ENCODE assay signal across 9 cellular contexts in genomic region chr4:83320548-83320947, GRCh38. TPM values are rescaled to one million over a fixed set of nuclear protein-coding genes. Genes with fewer than 3 reads are reported as not detected.
DNase-seq lines count a peak whose midpoint lies in the region; ATAC-seq and TF ChIP-seq lines count a peak whose summit lies in the region.
"Had no signal": no experiment of that assay in that cellular context is flagged by ENCODE, and none has a peak within 500 bp of the region (broad histone marks: within the 10 kb centered on the region; RNA-seq: fewer than 3 reads in every experiment).

No MANE protein-coding gene starts in this region.

- DNase-seq in EH (ENCODE audit: low read depth) (peak; percentile 78), OCI-M1 (lab: John Stamatoyannopoulos, UW) (peak; percentile 14), endothelial cell (ENCODE audit: low spot score) (peak; percentile 49), OCI-LY7 (ENCODE audit: low spot score) (no peak), DMS 273 (lab: John Stamatoyannopoulos, UW; ENCODE audit: unreplicated experiment) (no peak)
- peak; percentile 78 for DNase-seq in natural killer cell treated with Interleukin-12 subunit alpha and Interleukin-12 subunit beta and Interleukin-15 and Interleukin-18, amount 100 ng/mL, for 72 hours (ENCODE audit: low spot score)

- intact Hi-C loops in OCI-LY7 (cut with micrococcal nuclease; ENCODE audit: unreplicated experiment) = no loop called here

- no peaks in the 10 kb centered on the region for H3K9me3 Mint-ChIP-seq in endothelial cell (ENCODE audit: unreplicated experiment)
- H3K9me3 Mint-ChIP-seq in natural killer cell treated with Interleukin-12 subunit alpha and Interleukin-12 subunit beta and Interleukin-15 and Interleukin-18, amount 100 ng/mL, for 72 hours = no peaks in the 10 kb centered on the region

- no peak for TF ChIP-seq CTCF in endothelial cell (IDR thresholded peaks at IDR 0.05; ENCODE audit: unreplicated experiment)
- TF ChIP-seq CTCF in OCI-LY7 (conservative IDR thresholded peaks at IDR 0.05; ENCODE audit: low read length) = no peak

- H2AFZ ChIP-seq in OCI-LY7 (ENCODE audit: low read length) = no peak overlapping the region

- H3K4me2 ChIP-seq in OCI-LY7 (ENCODE audit: low read length) = no peak overlapping the region

- peak; percentile 94 to 95 for ATAC-seq in natural killer cell treated with Interleukin-12 subunit alpha and Interleukin-12 subunit beta and Interleukin-15 and Interleukin-18, amount 100 ng/mL, for 72 hours
- ATAC-seq in GM19324 (IDR thresholded peaks at IDR 0.05; ENCODE audit: low FRiP score, unreplicated experiment) (no peak), HG02885 (IDR thresholded peaks at IDR 0.05; ENCODE audit: poor library complexity, unreplicated experiment) (no peak)

- peaks cover 33% of the 10 kb centered on the region for H3K4me1 Mint-ChIP-seq in endothelial cell (ENCODE audit: unreplicated experiment)
- H3K4me1 Mint-ChIP-seq in natural killer cell treated with Interleukin-12 subunit alpha and Interleukin-12 subunit beta and Interleukin-15 and Interleukin-18, amount 100 ng/mL, for 72 hours (ENCODE audit: low read depth in 2 of 2) = peaks cover 8 to 9% of the 10 kb centered on the region in 2 donors

- no peak overlapping the region for H3K4me3 Mint-ChIP-seq in endothelial cell (ENCODE audit: unreplicated experiment)
- peak overlapping the region; percentile 62 for H3K4me3 Mint-ChIP-seq in natural killer cell treated with Interleukin-12 subunit alpha and Interleukin-12 subunit beta and Interleukin-15 and Interleukin-18, amount 100 ng/mL, for 72 hours

- no peak overlapping the region for H3K4me3 ChIP-seq in OCI-LY7 (ENCODE audit: low read depth, low read length, poor library complexity, severe bottlenecking)
- H3K4me3 ChIP-seq: breast epithelium had no signal

- peaks cover 28% of the 10 kb centered on the region for H3K36me3 Mint-ChIP-seq in endothelial cell (ENCODE audit: low read depth, unreplicated experiment)
- H3K36me3 Mint-ChIP-seq in natural killer cell treated with Interleukin-12 subunit alpha and Interleukin-12 subunit beta and Interleukin-15 and Interleukin-18, amount 100 ng/mL, for 72 hours = no peaks in the 10 kb centered on the region

- H4K20me1 ChIP-seq in OCI-LY7 (ENCODE audit: insufficient read depth, low read length) = no peaks in the 10 kb centered on the region

- no peak overlapping the region for H3K27ac ChIP-seq in OCI-LY7 (ENCODE audit: low read depth, low read length, poor library complexity, severe bottlenecking)
- H3K27ac ChIP-seq: breast epithelium had no signal

- H3K9me2 ChIP-seq in OCI-LY7 (ENCODE audit: insufficient read depth, low read length) = no peaks in the 10 kb centered on the region

- H3K79me2 ChIP-seq in OCI-LY7 (ENCODE audit: insufficient read depth, low read depth, low read length) = no peaks in the 10 kb centered on the region

- H3K27ac Mint-ChIP-seq in endothelial cell (ENCODE audit: unreplicated experiment) = peak overlapping the region; percentile 94
- peak overlapping the region; percentile 76 to 77 for H3K27ac Mint-ChIP-seq in natural killer cell treated with Interleukin-12 subunit alpha and Interleukin-12 subunit beta and Interleukin-15 and Interleukin-18, amount 100 ng/mL, for 72 hours

- no peaks in the 10 kb centered on the region for H3K36me3 ChIP-seq in OCI-LY7 (ENCODE audit: insufficient read depth, low read length)
- H3K36me3 ChIP-seq: breast epithelium had no signal

- peaks cover 5% of the 10 kb centered on the region for H3K27me3 Mint-ChIP-seq in endothelial cell (ENCODE audit: unreplicated experiment)
- H3K27me3 Mint-ChIP-seq in natural killer cell treated with Interleukin-12 subunit alpha and Interleukin-12 subunit beta and Interleukin-15 and Interleukin-18, amount 100 ng/mL, for 72 hours = peaks cover 0 to 10% of the 10 kb centered on the region in 2 donors

- BruUV-seq in OCI-LY7 (replicated peaks; lab: Mats Ljungman, UMichigan) = no TSS peak

- CTCF ChIA-PET in OCI-LY7 (lab: Charles Lee; ENCODE audit: unreplicated experiment) = interaction anchor here (0.6 kb wide), 1 partner anchor 1581 kb away, joined by 4 read pairs; no protein-coding TSS in a partner anchor

- no peaks in the 10 kb centered on the region for H3K4me1 ChIP-seq in OCI-LY7 (ENCODE audit: insufficient read depth, low read length, poor library complexity, severe bottlenecking)
- H3K4me1 ChIP-seq: breast epithelium had no signal

- POLR2A ChIA-PET in OCI-LY7 (lab: Charles Lee) = interaction anchor here (0.6 kb wide), 2 partner anchors 370 to 563 kb away, joined by 3 to 4 read pairs; no protein-coding TSS in a partner anchor

- no peaks in the 10 kb centered on the region for H3K9me3 ChIP-seq in OCI-LY7 (ENCODE audit: low read length)
- H3K9me3 ChIP-seq: breast epithelium had no signal

RNA-seq across cellular contexts. Expression of gene HPSE, which starts 14.1 kb away (rescaled TPM):
- total RNA-seq in endothelial cell (ENCODE audit: unreplicated experiment) (41.0 TPM), OCI-LY7 (2022) (2.4 and 3.0 TPM in 2 replicates)
- total RNA-seq in natural killer cell treated with Interleukin-12 subunit alpha and Interleukin-12 subunit beta and Interleukin-15 and Interleukin-18, amount 100 ng/mL, for 72 hours = 10 to 100 TPM; 12.4 to 13.9 TPM
- total RNA-seq in OCI-LY7 (2014; rRNA removed; shearing (Covaris generic)) = 1.8 and 3.1 TPM in 2 replicates

RNA-seq across cellular contexts. Expression of gene COQ2, which starts 36.0 kb away (rescaled TPM):
- total RNA-seq in endothelial cell (ENCODE audit: unreplicated experiment) (14.1 TPM), OCI-LY7 (2022) (14.4 and 17.9 TPM in 2 replicates)
- total RNA-seq in natural killer cell treated with Interleukin-12 subunit alpha and Interleukin-12 subunit beta and Interleukin-15 and Interleukin-18, amount 100 ng/mL, for 72 hours = 10 to 100 TPM; 10.8 to 16.2 TPM
- 12.1 and 12.8 TPM in 2 replicates for total RNA-seq in OCI-LY7 (2014; rRNA removed; shearing (Covaris generic))

Comparison
In these comparisons a context has a peak if more than half of its experiments do, and no peak if none do; other contexts are left out.
1. DNase-seq: peak in EH (single experiment), OCI-M1 (single experiment), endothelial cell (single experiment) and natural killer cell treated with Interleukin-12 subunit alpha and Interleukin-12 subunit beta and Interleukin-15 and Interleukin-18, amount 100 ng/mL, for 72 hours (single experiment); none in OCI-LY7 (single experiment) and DMS 273 (single experiment).
2. ATAC-seq: peak in natural killer cell treated with Interleukin-12 subunit alpha and Interleukin-12 subunit beta and Interleukin-15 and Interleukin-18, amount 100 ng/mL, for 72 hours (2 of 2); none in GM19324 (single experiment) and HG02885 (single experiment).